1 cellular context compared by ENCODE assay signal in the genomic region with DNA sequence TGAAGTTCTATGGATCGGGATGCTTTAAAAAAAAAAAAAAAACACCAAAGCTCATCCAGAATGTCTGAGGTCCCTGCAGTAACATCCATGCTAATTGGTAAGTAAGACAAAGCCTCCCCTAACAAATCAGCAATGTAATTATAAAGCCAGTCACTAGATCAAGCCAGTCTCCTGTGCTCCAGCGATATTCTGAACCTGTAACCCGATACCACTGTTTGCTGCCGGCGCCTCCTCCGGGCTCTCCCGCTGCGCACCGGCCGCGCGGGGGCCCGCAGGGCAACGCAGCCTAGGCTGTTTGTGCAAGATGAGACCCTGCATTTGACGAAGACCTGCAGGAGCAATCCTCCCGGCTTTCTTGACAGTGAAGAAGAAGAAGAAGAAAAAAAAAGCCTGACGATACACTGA.
TF ChIP-seq lines count a peak whose summit lies in the region.

No MANE protein-coding gene starts in this region.

TF ChIP-seq in K562, 482 proteins besides CTCF, POLR2A, EP300 and RAD21 (continued from another document):
- TF ChIP-seq, protein P1, sequence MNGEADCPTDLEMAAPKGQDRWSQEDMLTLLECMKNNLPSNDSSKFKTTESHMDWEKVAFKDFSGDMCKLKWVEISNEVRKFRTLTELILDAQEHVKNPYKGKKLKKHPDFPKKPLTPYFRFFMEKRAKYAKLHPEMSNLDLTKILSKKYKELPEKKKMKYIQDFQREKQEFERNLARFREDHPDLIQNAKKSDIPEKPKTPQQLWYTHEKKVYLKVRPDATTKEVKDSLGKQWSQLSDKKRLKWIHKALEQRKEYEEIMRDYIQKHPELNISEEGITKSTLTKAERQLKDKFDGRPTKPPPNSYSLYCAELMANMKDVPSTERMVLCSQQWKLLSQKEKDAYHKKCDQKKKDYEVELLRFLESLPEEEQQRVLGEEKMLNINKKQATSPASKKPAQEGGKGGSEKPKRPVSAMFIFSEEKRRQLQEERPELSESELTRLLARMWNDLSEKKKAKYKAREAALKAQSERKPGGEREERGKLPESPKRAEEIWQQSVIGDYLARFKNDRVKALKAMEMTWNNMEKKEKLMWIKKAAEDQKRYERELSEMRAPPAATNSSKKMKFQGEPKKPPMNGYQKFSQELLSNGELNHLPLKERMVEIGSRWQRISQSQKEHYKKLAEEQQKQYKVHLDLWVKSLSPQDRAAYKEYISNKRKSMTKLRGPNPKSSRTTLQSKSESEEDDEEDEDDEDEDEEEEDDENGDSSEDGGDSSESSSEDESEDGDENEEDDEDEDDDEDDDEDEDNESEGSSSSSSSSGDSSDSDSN (IDR thresholded peaks at IDR 0.05; ENCODE audit: borderline replicate concordance in 1 of 2, low read depth in 2 of 2, low read length in 2 of 2), result peak; percentile 59 to 93; a peak in 3 of 4 replicates
- TF ChIP-seq ZNF511 (CRISPR knock-in tag; IDR thresholded peaks at IDR 0.05), result no peak
- TF ChIP-seq YY1 (IDR thresholded peaks at IDR 0.05; ENCODE audit: borderline replicate concordance in 1 of 3, control insufficient read depth in 1 of 3, extremely low read depth in 1 of 3, insufficient read depth in 3 of 3, insufficient read length in 1 of 3, insufficient replicate concordance in 2 of 3, low read depth in 1 of 3, low read length in 2 of 3), result peak in 2 of 3 experiments; percentile 11 to 22
- 0 out of 2 replicates have a peak, but pooled peaks have one; percentile 15 for TF ChIP-seq ZBTB2 (IDR thresholded peaks at IDR 0.05)
- peak; percentile 54 for TF ChIP-seq ZNF384 (IDR thresholded peaks at IDR 0.05; ENCODE audit: low read depth, low read length)
- peak; percentile 66; the same call in 1 of the 2 replicates for TF ChIP-seq RBFOX2 (IDR thresholded peaks at IDR 0.05; ENCODE audit: low read depth, low read length)
- peak; percentile 59 for TF ChIP-seq EGR1 (conservative IDR thresholded peaks at IDR 0.05)
- no peak for TF ChIP-seq NCOA1 (IDR thresholded peaks at IDR 0.05; ENCODE audit: low read depth)
- no peak for TF ChIP-seq DMBX1 (CRISPR knock-in tag; IDR thresholded peaks at IDR 0.05; ENCODE audit: borderline replicate concordance)
- no peak for TF ChIP-seq ARHGAP35 (IDR thresholded peaks at IDR 0.05; ENCODE audit: partially characterized antibody)
- TF ChIP-seq LEF1 (IDR thresholded peaks at IDR 0.05), result peak; percentile 55
- no peak for TF ChIP-seq HNRNPK (IDR thresholded peaks at IDR 0.05; ENCODE audit: low read depth, low read length, poor library complexity, severe bottlenecking)
- peak; percentile 44; the same call in 1 of the 2 replicates for TF ChIP-seq CBFA2T2 (conservative IDR thresholded peaks at IDR 0.05)
- peak; percentile 17; the same call in 1 of the 2 replicates for TF ChIP-seq TCF3 (CRISPR knock-in tag; IDR thresholded peaks at IDR 0.05)
- no peak for TF ChIP-seq TARDBP (IDR thresholded peaks at IDR 0.05)
- peak; percentile 47 for TF ChIP-seq HDAC3 (IDR thresholded peaks at IDR 0.05; ENCODE audit: borderline replicate concordance, partially characterized antibody)
- TF ChIP-seq MTA2 (IDR thresholded peaks at IDR 0.05; ENCODE audit: low read depth), result no peak
- TF ChIP-seq SOX6 (IDR thresholded peaks at IDR 0.05), result peak; percentile 91
- TF ChIP-seq CREM (IDR thresholded peaks at IDR 0.05; ENCODE audit: low read depth), result peak; percentile 48; the same call in 1 of the 2 replicates
- TF ChIP-seq SMARCC2 (IDR thresholded peaks at IDR 0.05; ENCODE audit: low read depth), result peak; percentile 77
- TF ChIP-seq NR4A1 (CRISPR knock-in tag; IDR thresholded peaks at IDR 0.05), result no peak
- TF ChIP-seq NR4A1 (tag; IDR thresholded peaks at IDR 0.05), result no peak
- TF ChIP-seq, protein P2, sequence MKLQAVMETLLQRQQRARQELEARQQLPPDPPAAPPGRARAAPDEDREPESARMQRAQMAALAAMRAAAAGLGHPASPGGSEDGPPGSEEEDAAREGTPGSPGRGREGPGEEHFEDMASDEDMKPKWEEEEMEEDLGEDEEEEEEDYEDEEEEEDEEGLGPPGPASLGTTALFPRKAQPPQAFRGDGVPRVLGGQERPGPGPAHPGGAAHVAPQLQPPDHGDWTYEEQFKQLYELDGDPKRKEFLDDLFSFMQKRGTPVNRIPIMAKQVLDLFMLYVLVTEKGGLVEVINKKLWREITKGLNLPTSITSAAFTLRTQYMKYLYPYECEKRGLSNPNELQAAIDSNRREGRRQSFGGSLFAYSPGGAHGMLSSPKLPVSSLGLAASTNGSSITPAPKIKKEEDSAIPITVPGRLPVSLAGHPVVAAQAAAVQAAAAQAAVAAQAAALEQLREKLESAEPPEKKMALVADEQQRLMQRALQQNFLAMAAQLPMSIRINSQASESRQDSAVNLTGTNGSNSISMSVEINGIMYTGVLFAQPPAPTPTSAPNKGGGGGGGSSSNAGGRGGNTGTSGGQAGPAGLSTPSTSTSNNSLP (IDR thresholded peaks at IDR 0.05; ENCODE audit: borderline replicate concordance, low read depth, low read length), result peak; percentile 62; the same call in 1 of the 2 replicates
- peak; percentile 52; the same call in 1 of the 2 replicates for TF ChIP-seq JUND (IDR thresholded peaks at IDR 0.05; ENCODE audit: borderline replicate concordance, low read depth, low read length)
- TF ChIP-seq JUND (tag; IDR thresholded peaks at IDR 0.05; ENCODE audit: borderline replicate concordance, low read depth, low read length), result no peak; the same call in 2 of the 3 replicates
- TF ChIP-seq CBX3 (IDR thresholded peaks at IDR 0.05; ENCODE audit: borderline replicate concordance in 1 of 2, low read length in 2 of 2), result 0 out of 3 replicates have a peak, but pooled peaks of 1 of the 2 experiments have one; percentile 27
- 0 out of 4 replicates have a peak, but pooled peaks of 1 of the 2 experiments have one; percentile 29 for TF ChIP-seq MAZ (CRISPR knock-in tag; conservative IDR thresholded peaks at IDR 0.05 in 1 of 2, IDR thresholded peaks at IDR 0.05 in 1 of 2)
- peak; percentile 66; the same call in 1 of the 2 replicates for TF ChIP-seq POLR2AphosphoS5 (IDR thresholded peaks at IDR 0.05; ENCODE audit: control insufficient read depth, insufficient read depth, low read depth, low read length)
- TF ChIP-seq PHF21A (IDR thresholded peaks at IDR 0.05; ENCODE audit: borderline replicate concordance, low read depth), result 0 out of 2 replicates have a peak, but pooled peaks have one; percentile 39
- peak; percentile 41 for TF ChIP-seq NEUROD1 (IDR thresholded peaks at IDR 0.05; ENCODE audit: borderline replicate concordance, low read depth, low read length, partially characterized antibody)
- peak; percentile 71 for TF ChIP-seq CBFA2T3 (IDR thresholded peaks at IDR 0.05)
- TF ChIP-seq, protein P3, sequence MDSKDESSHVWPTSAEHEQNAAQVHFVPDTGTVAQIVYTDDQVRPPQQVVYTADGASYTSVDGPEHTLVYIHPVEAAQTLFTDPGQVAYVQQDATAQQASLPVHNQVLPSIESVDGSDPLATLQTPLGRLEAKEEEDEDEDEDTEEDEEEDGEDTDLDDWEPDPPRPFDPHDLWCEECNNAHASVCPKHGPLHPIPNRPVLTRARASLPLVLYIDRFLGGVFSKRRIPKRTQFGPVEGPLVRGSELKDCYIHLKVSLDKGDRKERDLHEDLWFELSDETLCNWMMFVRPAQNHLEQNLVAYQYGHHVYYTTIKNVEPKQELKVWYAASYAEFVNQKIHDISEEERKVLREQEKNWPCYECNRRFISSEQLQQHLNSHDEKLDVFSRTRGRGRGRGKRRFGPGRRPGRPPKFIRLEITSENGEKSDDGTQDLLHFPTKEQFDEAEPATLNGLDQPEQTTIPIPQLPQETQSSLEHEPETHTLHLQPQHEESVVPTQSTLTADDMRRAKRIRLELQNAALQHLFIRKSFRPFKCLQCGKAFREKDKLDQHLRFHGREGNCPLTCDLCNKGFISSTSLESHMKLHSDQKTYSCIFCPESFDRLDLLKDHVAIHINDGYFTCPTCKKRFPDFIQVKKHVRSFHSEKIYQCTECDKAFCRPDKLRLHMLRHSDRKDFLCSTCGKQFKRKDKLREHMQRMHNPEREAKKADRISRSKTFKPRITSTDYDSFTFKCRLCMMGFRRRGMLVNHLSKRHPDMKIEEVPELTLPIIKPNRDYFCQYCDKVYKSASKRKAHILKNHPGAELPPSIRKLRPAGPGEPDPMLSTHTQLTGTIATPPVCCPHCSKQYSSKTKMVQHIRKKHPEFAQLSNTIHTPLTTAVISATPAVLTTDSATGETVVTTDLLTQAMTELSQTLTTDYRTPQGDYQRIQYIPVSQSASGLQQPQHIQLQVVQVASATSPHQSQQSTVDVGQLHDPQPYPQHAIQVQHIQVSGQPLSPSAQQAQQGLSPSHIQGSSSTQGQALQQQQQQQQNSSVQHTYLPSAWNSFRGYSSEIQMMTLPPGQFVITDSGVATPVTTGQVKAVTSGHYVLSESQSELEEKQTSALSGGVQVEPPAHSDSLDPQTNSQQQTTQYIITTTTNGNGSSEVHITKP (IDR thresholded peaks at IDR 0.05; ENCODE audit: partially characterized antibody), result peak; percentile 10
- TF ChIP-seq, protein P4, sequence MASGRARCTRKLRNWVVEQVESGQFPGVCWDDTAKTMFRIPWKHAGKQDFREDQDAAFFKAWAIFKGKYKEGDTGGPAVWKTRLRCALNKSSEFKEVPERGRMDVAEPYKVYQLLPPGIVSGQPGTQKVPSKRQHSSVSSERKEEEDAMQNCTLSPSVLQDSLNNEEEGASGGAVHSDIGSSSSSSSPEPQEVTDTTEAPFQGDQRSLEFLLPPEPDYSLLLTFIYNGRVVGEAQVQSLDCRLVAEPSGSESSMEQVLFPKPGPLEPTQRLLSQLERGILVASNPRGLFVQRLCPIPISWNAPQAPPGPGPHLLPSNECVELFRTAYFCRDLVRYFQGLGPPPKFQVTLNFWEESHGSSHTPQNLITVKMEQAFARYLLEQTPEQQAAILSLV (tag; IDR thresholded peaks at IDR 0.05), result no peak
